ENCODE assay signal across 7 cellular contexts in genomic region chrX:131812847-131813825, GRCh38.
DNase-seq lines count a peak whose midpoint lies in the region; ATAC-seq and TF ChIP-seq lines count a peak whose summit lies in the region.

No MANE protein-coding gene starts in this region.

- intact Hi-C loops in adrenal gland (cut with DNase I) (no loop called here), left colon (cut with DNase I, micrococcal nuclease) (no loop called here), Calu3 (cut with micrococcal nuclease; ENCODE audit: unreplicated experiment) (no loop called here)

- CTCF ChIA-PET in Calu3 (lab: Charles Lee): interaction anchor here (0.5 kb wide), 1 partner anchor 18 kb away, joined by 3 read pairs; no protein-coding TSS in a partner anchor

- H3K9me3 Mint-ChIP-seq in T-helper 1 cell treated with Interleukin-12 subunit alpha and Interleukin-12 subunit beta and Interleukin-4 antibody, amounts not matched to agents 30 μg/mL and 1 μg/mL, for 36 hours: no peaks in the 10 kb centered on the region
- H3K9me3 Mint-ChIP-seq in Calu3 (ENCODE audit: low read depth, unreplicated experiment): peaks cover 3% of the 10 kb centered on the region

- peaks cover 23% of the 10 kb centered on the region for H3K4me1 Mint-ChIP-seq in T-helper 1 cell treated with Interleukin-12 subunit alpha and Interleukin-12 subunit beta and Interleukin-4 antibody, amounts not matched to agents 30 μg/mL and 1 μg/mL, for 36 hours (ENCODE audit: low read depth)
- H3K4me1 Mint-ChIP-seq in Calu3 (ENCODE audit: low read depth, unreplicated experiment): no peaks in the 10 kb centered on the region

- TF ChIP-seq POLR2A in adrenal gland (IDR thresholded peaks at IDR 0.05): no peak

- peak overlapping the region; percentile 78 for H3K4me3 Mint-ChIP-seq in T-helper 1 cell treated with Interleukin-12 subunit alpha and Interleukin-12 subunit beta and Interleukin-4 antibody, amounts not matched to agents 30 μg/mL and 1 μg/mL, for 36 hours
- H3K4me3 Mint-ChIP-seq in Calu3 (ENCODE audit: low read depth, unreplicated experiment): no peak overlapping the region

- H3K27me3 Mint-ChIP-seq in T-helper 1 cell treated with Interleukin-12 subunit alpha and Interleukin-12 subunit beta and Interleukin-4 antibody, amounts not matched to agents 30 μg/mL and 1 μg/mL, for 36 hours (ENCODE audit: low read depth): no peaks in the 10 kb centered on the region
- no peaks in the 10 kb centered on the region for H3K27me3 Mint-ChIP-seq in Calu3 (ENCODE audit: unreplicated experiment)

- peak overlapping the region in 2 of 4 donors; percentile 11 to 46 for H3K4me3 ChIP-seq in adrenal gland

- BruUV-seq in Calu3 (replicated peaks; lab: Mats Ljungman, UMichigan): no TSS peak

- peak in 4 of 6 experiments; percentile 11 to 81 (median 40) for TF ChIP-seq CTCF in adrenal gland (IDR thresholded peaks at IDR 0.05)
- no peak for TF ChIP-seq CTCF in Calu3 (IDR thresholded peaks at IDR 0.05; ENCODE audit: unreplicated experiment)

- no peaks in the 10 kb centered on the region for H3K36me3 Mint-ChIP-seq in T-helper 1 cell treated with Interleukin-12 subunit alpha and Interleukin-12 subunit beta and Interleukin-4 antibody, amounts not matched to agents 30 μg/mL and 1 μg/mL, for 36 hours (ENCODE audit: low read depth)
- H3K36me3 Mint-ChIP-seq in Calu3 (ENCODE audit: insufficient read depth, unreplicated experiment): no peaks in the 10 kb centered on the region

- 42 to 73% (median 56%) methylated on average over 9 to 11 of the region's 11 CpGs for WGBS in adrenal gland, 4 donors

- ATAC-seq in GM18909 (IDR thresholded peaks at IDR 0.05; ENCODE audit: poor library complexity, unreplicated experiment): peak; percentile 89
- ATAC-seq in HG02981 (IDR thresholded peaks at IDR 0.05; ENCODE audit: unreplicated experiment): peak; percentile 86
- ATAC-seq in left colon: peak; percentile 93

- H3K27ac ChIP-seq in adrenal gland: peak overlapping the region in 4 of 5 donors; percentile 7 to 72 (median 52)

- H3K36me3 ChIP-seq in adrenal gland (replicated peaks in 1 of 2): no peaks in the 10 kb centered on the region

- DNase-seq in adrenal gland: peak; percentile 19 to 86 (median 80)
- DNase-seq in left colon: peak; percentile 67 to 73
- DNase-seq in stimulated activated CD8-positive, alpha-beta memory T cell treated with anti-CD3 and anti-CD28 coated beads, Interleukin-15, amount 100 ng/mL, for 1 hour (ENCODE audit: low read depth): peak; percentile 41
- DNase-seq in Calu3: no peak

- no peaks in the 10 kb centered on the region for H3K27me3 ChIP-seq in adrenal gland

- H3K27ac Mint-ChIP-seq in T-helper 1 cell treated with Interleukin-12 subunit alpha and Interleukin-12 subunit beta and Interleukin-4 antibody, amounts not matched to agents 30 μg/mL and 1 μg/mL, for 36 hours: peak overlapping the region; percentile 97
- no peak overlapping the region for H3K27ac Mint-ChIP-seq in Calu3 (ENCODE audit: unreplicated experiment)

- no peaks in the 10 kb centered on the region for H3K9me3 ChIP-seq in adrenal gland (replicated peaks in 1 of 3)

- peaks cover 0 to 6% of the 10 kb centered on the region in 2 donors for H3K4me1 ChIP-seq in adrenal gland (replicated peaks in 1 of 2)
